ENCODE assay signal across 12 cellular contexts in genomic region chr2:128686498-128686861, GRCh38.
A peak's percentile ranks its signal among the peaks of the same experiment; 100 is the strongest.
DNase-seq lines count a peak whose midpoint lies in the region; ATAC-seq and TF ChIP-seq lines count a peak whose summit lies in the region.
"Had no signal": no experiment of that assay in that cellular context is flagged by ENCODE, and none has a peak within 500 bp of the region (broad histone marks: within the 10 kb centered on the region; RNA-seq: fewer than 3 reads in every experiment).

No MANE protein-coding gene starts in this region.

- H3K4me1 Mint-ChIP-seq in activated CD4-positive, alpha-beta T cell treated with anti-CD3 and anti-CD28 coated beads, Interleukin-2, amount 10 ng/mL, durations not matched to agents 7 days and 5 days: peaks cover 42% of the 10 kb centered on the region
- H3K4me1 Mint-ChIP-seq in memory B cell: peaks cover 11% of the 10 kb centered on the region

- peak overlapping the region; percentile 78 for H3K27ac Mint-ChIP-seq in activated CD4-positive, alpha-beta T cell treated with anti-CD3 and anti-CD28 coated beads, Interleukin-2, amount 10 ng/mL, durations not matched to agents 7 days and 5 days
- no peak overlapping the region for H3K27ac Mint-ChIP-seq in memory B cell
- H3K27ac Mint-ChIP-seq: T-helper 1 cell treated with Interleukin-12 subunit alpha and Interleukin-12 subunit beta and Interleukin-4 antibody, amounts not matched to agents 30 μg/mL and 1 μg/mL, for 36 hours had no signal

- H3K4me3 Mint-ChIP-seq in activated CD4-positive, alpha-beta T cell treated with anti-CD3 and anti-CD28 coated beads, Interleukin-2, amount 10 ng/mL, durations not matched to agents 7 days and 5 days: no peak overlapping the region
- H3K4me3 Mint-ChIP-seq in memory B cell: no peak overlapping the region
- H3K4me3 Mint-ChIP-seq: T-helper 1 cell treated with Interleukin-12 subunit alpha and Interleukin-12 subunit beta and Interleukin-4 antibody, amounts not matched to agents 30 μg/mL and 1 μg/mL, for 36 hours had no signal

- H3K9me3 ChIP-seq in Loucy (ENCODE audit: insufficient read depth, low read depth, low read length) (no peaks in the 10 kb centered on the region), thyroid gland (no peaks in the 10 kb centered on the region), sigmoid colon (no peaks in the 10 kb centered on the region)
- H3K9me3 ChIP-seq: mucosa of descending colon had no signal

- POLR2A ChIA-PET in activated CD4-positive, alpha-beta T cell treated with anti-CD3 and anti-CD28 coated beads, Interleukin-2, amount 10 ng/mL, durations not matched to agents 7 days and 5 days (lab: Charles Lee): interaction anchor here (0.6 kb wide), 1 partner anchor 32 kb away, joined by 8 read pairs; no protein-coding TSS in a partner anchor

- H3K4me1 ChIP-seq in Loucy (ENCODE audit: insufficient read depth, low read length, poor library complexity, severe bottlenecking) (peaks cover 43% of the 10 kb centered on the region), thyroid gland (no peaks in the 10 kb centered on the region), sigmoid colon (no peaks in the 10 kb centered on the region)

- no peak for TF ChIP-seq EP300 in sigmoid colon (IDR thresholded peaks at IDR 0.05)

- H3K9me2 ChIP-seq in Loucy (replicated peaks; ENCODE audit: low read depth, low read length): no peaks in the 10 kb centered on the region

- H4K20me1 ChIP-seq in Loucy (ENCODE audit: insufficient read depth, low read length, poor library complexity, severe bottlenecking): no peaks in the 10 kb centered on the region

- H3K4me2 ChIP-seq in Loucy (ENCODE audit: low read depth, low read length, poor library complexity, severe bottlenecking): peak overlapping the region; percentile 68

- no peak for TF ChIP-seq CTCF in Loucy (conservative IDR thresholded peaks at IDR 0.05; ENCODE audit: low read length)
- no peak for TF ChIP-seq CTCF in thyroid gland (IDR thresholded peaks at IDR 0.05)
- TF ChIP-seq CTCF in sigmoid colon (IDR thresholded peaks at IDR 0.05): no peak

- CTCF ChIA-PET in activated CD4-positive, alpha-beta T cell treated with anti-CD3 and anti-CD28 coated beads, Interleukin-2, amount 10 ng/mL, durations not matched to agents 7 days and 5 days (lab: Charles Lee): no interaction called here

- no peak overlapping the region for H3K27ac ChIP-seq in thyroid gland
- no peak overlapping the region for H3K27ac ChIP-seq in sigmoid colon

- peak; percentile 42 for DNase-seq in activated CD4-positive, alpha-beta T cell treated with anti-CD3 and anti-CD28 coated beads, Interleukin-2, amount 10 ng/mL, durations not matched to agents 7 days and 5 days
- no peak for DNase-seq in activated CD4-positive, alpha-beta T cell treated with anti-CD3 and anti-CD28 coated beads, Interleukin-2, amount 50 U/mL, for 48 hours
- DNase-seq in memory B cell (ENCODE audit: low spot score in 2 of 2) (no peak), thyroid gland (no peak), sigmoid colon (no peak)
- DNase-seq: DMS153, mucosa of descending colon, NCI-H69 had no signal

- H3K9me3 Mint-ChIP-seq in activated CD4-positive, alpha-beta T cell treated with anti-CD3 and anti-CD28 coated beads, Interleukin-2, amount 10 ng/mL, durations not matched to agents 7 days and 5 days: no peaks in the 10 kb centered on the region
- H3K9me3 Mint-ChIP-seq in memory B cell: no peaks in the 10 kb centered on the region
- H3K9me3 Mint-ChIP-seq: T-helper 1 cell treated with Interleukin-12 subunit alpha and Interleukin-12 subunit beta and Interleukin-4 antibody, amounts not matched to agents 30 μg/mL and 1 μg/mL, for 36 hours had no signal

- H3F3A ChIP-seq in Loucy (ENCODE audit: low read depth): no peaks in the 10 kb centered on the region

- H3K36me3 ChIP-seq in Loucy (ENCODE audit: insufficient read depth, low read length) (no peaks in the 10 kb centered on the region), thyroid gland (no peaks in the 10 kb centered on the region), sigmoid colon (no peaks in the 10 kb centered on the region)

- peak overlapping the region; percentile 69 for H3K9ac ChIP-seq in Loucy (ENCODE audit: low read depth, low read length, poor library complexity, severe bottlenecking)

- 58 to 73% methylated on average over 4 of the region's 4 CpGs for WGBS in thyroid gland, 2 donors
- WGBS in sigmoid colon, 2 donors: 39 to 56% methylated on average over 4 of the region's 4 CpGs

- no peaks in the 10 kb centered on the region for H3K79me2 ChIP-seq in Loucy (ENCODE audit: insufficient read depth, low read length)

- H2AFZ ChIP-seq in Loucy (ENCODE audit: low read length): peak overlapping the region; percentile 20; the same call in 1 of the 2 replicates

- intact Hi-C loops in thyroid gland (cut with DNase I) (no loop called here), sigmoid colon (cut with DNase I) (no loop called here)

- peaks cover 3% of the 10 kb centered on the region for H3K27me3 Mint-ChIP-seq in activated CD4-positive, alpha-beta T cell treated with anti-CD3 and anti-CD28 coated beads, Interleukin-2, amount 10 ng/mL, durations not matched to agents 7 days and 5 days
- H3K27me3 Mint-ChIP-seq in memory B cell: peaks cover 4% of the 10 kb centered on the region

- no peaks in the 10 kb centered on the region for H3K36me3 Mint-ChIP-seq in activated CD4-positive, alpha-beta T cell treated with anti-CD3 and anti-CD28 coated beads, Interleukin-2, amount 10 ng/mL, durations not matched to agents 7 days and 5 days (ENCODE audit: low read depth)
- no peaks in the 10 kb centered on the region for H3K36me3 Mint-ChIP-seq in memory B cell

- H3K27me3 ChIP-seq in Loucy (ENCODE audit: insufficient read depth, low read length, poor library complexity, severe bottlenecking) (no peaks in the 10 kb centered on the region), thyroid gland (no peaks in the 10 kb centered on the region), sigmoid colon (no peaks in the 10 kb centered on the region)

- peak; percentile 62 for ATAC-seq in HG02588 (IDR thresholded peaks at IDR 0.05; ENCODE audit: unreplicated experiment)
- ATAC-seq in memory B cell (ENCODE audit: low read depth): peak; percentile 32
- ATAC-seq in GM18858 (IDR thresholded peaks at IDR 0.05; ENCODE audit: unreplicated experiment): no peak
- ATAC-seq: mucosa of descending colon had no signal

- no peak for TF ChIP-seq POLR2A in thyroid gland (IDR thresholded peaks at IDR 0.05)
- no peak for TF ChIP-seq POLR2A in sigmoid colon (IDR thresholded peaks at IDR 0.05)

- H3K4me3 ChIP-seq in Loucy (ENCODE audit: low read length, poor library complexity, severe bottlenecking) (peak overlapping the region; percentile 33), thyroid gland (replicated peaks in 1 of 3) (no peak overlapping the region), sigmoid colon (no peak overlapping the region)
- H3K4me3 ChIP-seq: mucosa of descending colon had no signal
